21 cellular contexts compared by ENCODE assay signal in the genomic region with DNA sequence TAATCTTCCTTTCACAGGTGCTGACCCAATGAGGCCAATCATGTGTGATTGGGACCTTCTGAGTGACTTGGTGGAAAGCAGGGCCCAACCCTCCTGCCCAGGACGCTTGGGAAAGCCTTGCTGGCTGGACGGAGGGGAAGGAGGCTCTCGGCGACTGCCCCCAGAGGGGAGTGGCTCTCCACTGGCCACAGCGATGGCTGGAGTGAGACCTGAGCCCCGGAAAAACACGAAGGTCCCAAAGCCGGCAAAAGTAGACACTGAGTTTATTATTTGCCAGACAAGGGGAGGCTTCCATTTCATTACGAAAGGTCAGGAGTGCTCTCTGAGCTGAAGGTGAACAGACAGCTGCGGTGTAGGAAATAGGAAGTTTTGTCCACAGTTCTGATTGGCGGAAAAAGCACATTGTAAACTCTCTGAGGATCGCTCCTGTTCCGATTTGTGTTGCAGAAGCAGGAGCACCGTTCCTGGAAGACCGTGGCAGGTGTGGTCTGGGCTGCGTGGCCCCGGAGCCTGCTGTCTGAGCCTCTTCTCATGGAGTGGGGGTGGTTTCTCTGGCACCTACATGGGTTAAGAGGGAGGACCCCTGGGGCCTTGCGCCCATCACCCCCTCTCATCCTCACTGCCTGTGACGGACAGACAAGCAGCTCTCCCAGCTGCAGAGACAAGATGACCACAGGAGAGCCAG. TPM values are rescaled to one million over a fixed set of nuclear protein-coding genes. Genes with fewer than 3 reads are reported as not detected.
"Had no signal": no experiment of that assay in that cellular context is flagged by ENCODE, and none has a peak within 500 bp of the region (broad histone marks: within the 10 kb centered on the region; RNA-seq: fewer than 3 reads in every experiment).

No MANE protein-coding gene starts in this region.

- H3K4me3 ChIP-seq: lower lobe of right lung, sigmoid colon, spleen had no signal

- H3K4me1 ChIP-seq: foreskin keratinocyte, parathyroid adenoma had no signal

- H3K4me3 Mint-ChIP-seq: activated B cell treated with CpG ODN at 0.5 μM for 24 hours; activated CD8-positive, alpha-beta T cell treated with anti-CD3 and anti-CD28 coated beads for 36 hours; activated naive CD8-positive, alpha-beta T cell; activated T-cell treated with anti-CD3 and anti-CD28 coated beads, Interleukin-2, amount 50 U/mL, for 4 hours; mesothelial cell of epicardium; neural crest cell; stimulated activated naive CD8-positive, alpha-beta T cell treated with anti-CD3 and anti-CD28 coated beads, Interleukin-15, Interleukin-2, amounts not matched to agents 100 ng/mL and 50 ng/mL, for 24 hours; T-helper 2 cell treated with Interferon-gamma antibody and Interleukin-4, amounts not matched to agents 5 μg/mL and 100 μg/mL, for 36 hours had no signal

- H3K27ac Mint-ChIP-seq: activated B cell treated with CpG ODN at 0.5 μM for 24 hours; activated CD8-positive, alpha-beta T cell treated with anti-CD3 and anti-CD28 coated beads for 36 hours; activated naive CD8-positive, alpha-beta T cell; mesothelial cell of epicardium; stimulated activated naive CD8-positive, alpha-beta T cell treated with anti-CD3 and anti-CD28 coated beads, Interleukin-15, Interleukin-2, amounts not matched to agents 100 ng/mL and 50 ng/mL, for 24 hours; T-helper 2 cell treated with Interferon-gamma antibody and Interleukin-4, amounts not matched to agents 5 μg/mL and 100 μg/mL, for 36 hours had no signal

- H3K9me3 Mint-ChIP-seq: activated B cell treated with CpG ODN at 0.5 μM for 24 hours; activated T-cell treated with anti-CD3 and anti-CD28 coated beads, Interleukin-2, amount 50 U/mL, for 4 hours; neural crest cell; stimulated activated naive CD8-positive, alpha-beta T cell treated with anti-CD3 and anti-CD28 coated beads, Interleukin-15, Interleukin-2, amounts not matched to agents 100 ng/mL and 50 ng/mL, for 24 hours had no signal

- H3K4me1 Mint-ChIP-seq: activated B cell treated with CpG ODN at 0.5 μM for 24 hours had no signal

- H3K27me3 Mint-ChIP-seq: activated naive CD8-positive, alpha-beta T cell; stimulated activated naive CD8-positive, alpha-beta T cell treated with anti-CD3 and anti-CD28 coated beads, Interleukin-15, Interleukin-2, amounts not matched to agents 100 ng/mL and 50 ng/mL, for 24 hours had no signal

- H3K36me3 Mint-ChIP-seq: activated naive CD8-positive, alpha-beta T cell had no signal

- DNase-seq: activated B cell treated with CpG ODN at 0.5 μM for 24 hours; activated CD4-positive, alpha-beta T cell treated with anti-CD3 and anti-CD28 coated beads for 48 hours; activated CD8-positive, alpha-beta T cell treated with anti-CD3 and anti-CD28 coated beads for 36 hours; activated effector memory CD4-positive, alpha-beta T cell treated with anti-CD3 and anti-CD28 coated beads, Interleukin-2, amount 50 U/mL, for 16 hours; activated T-cell treated with anti-CD3 and anti-CD28 coated beads, Interleukin-2, amount 50 U/mL, for 4 hours; amygdala; effector memory CD4-positive, alpha-beta T cell; foreskin keratinocyte; glutamatergic neuron; lower lobe of right lung; sigmoid colon; spleen had no signal

- H3K36me3 ChIP-seq: lower lobe of right lung, sigmoid colon, spleen had no signal

- ATAC-seq: activated CD8-positive, alpha-beta T cell treated with anti-CD3 and anti-CD28 coated beads for 36 hours; activated T-cell treated with anti-CD3 and anti-CD28 coated beads, Interleukin-2, amount 50 U/mL, for 4 hours; foreskin keratinocyte had no signal

- H3K27ac ChIP-seq: foreskin keratinocyte, parathyroid adenoma had no signal

RNA-seq across cellular contexts. Expression of gene KRTAP10-1, which starts 41.6 kb away (rescaled TPM):
- total RNA-seq: activated B cell treated with CpG ODN at 0.5 μM for 24 hours; activated CD8-positive, alpha-beta T cell treated with anti-CD3 and anti-CD28 coated beads for 36 hours; activated T-cell treated with anti-CD3 and anti-CD28 coated beads, Interleukin-2, amount 50 U/mL, for 4 hours; foreskin keratinocyte; lower lobe of right lung; mesothelial cell of epicardium; myocyte; neural crest cell; sigmoid colon; spleen; temporal lobe; ureter had no signal
- polyA plus RNA-seq: foreskin keratinocyte, sigmoid colon, spleen had no signal

RNA-seq across cellular contexts. Expression of gene LRRC3, which starts 43.1 kb away (rescaled TPM):
- total RNA-seq: myocyte had no signal

RNA-seq across cellular contexts. Expression of gene KRTAP10-2, which starts 52.9 kb away (rescaled TPM):
- total RNA-seq: activated B cell treated with CpG ODN at 0.5 μM for 24 hours; activated CD8-positive, alpha-beta T cell treated with anti-CD3 and anti-CD28 coated beads for 36 hours; activated T-cell treated with anti-CD3 and anti-CD28 coated beads, Interleukin-2, amount 50 U/mL, for 4 hours; foreskin keratinocyte; lower lobe of right lung; mesothelial cell of epicardium; myocyte; neural crest cell; sigmoid colon; spleen; temporal lobe; ureter had no signal
- polyA plus RNA-seq: foreskin keratinocyte, sigmoid colon, spleen had no signal
